1 cellular context compared by ENCODE assay signal in genomic region chr14:24204163-24205146, GRCh38.
TF ChIP-seq lines count a peak whose summit lies in the region.

No MANE protein-coding gene starts in this region.

TF ChIP-seq in HEK293T, 16 proteins besides CTCF, POLR2A, EP300 and RAD21 (continued from another document):
- TF ChIP-seq, protein P1, sequence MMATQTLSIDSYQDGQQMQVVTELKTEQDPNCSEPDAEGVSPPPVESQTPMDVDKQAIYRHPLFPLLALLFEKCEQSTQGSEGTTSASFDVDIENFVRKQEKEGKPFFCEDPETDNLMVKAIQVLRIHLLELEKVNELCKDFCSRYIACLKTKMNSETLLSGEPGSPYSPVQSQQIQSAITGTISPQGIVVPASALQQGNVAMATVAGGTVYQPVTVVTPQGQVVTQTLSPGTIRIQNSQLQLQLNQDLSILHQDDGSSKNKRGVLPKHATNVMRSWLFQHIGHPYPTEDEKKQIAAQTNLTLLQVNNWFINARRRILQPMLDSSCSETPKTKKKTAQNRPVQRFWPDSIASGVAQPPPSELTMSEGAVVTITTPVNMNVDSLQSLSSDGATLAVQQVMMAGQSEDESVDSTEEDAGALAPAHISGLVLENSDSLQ (IDR thresholded peaks at IDR 0.05) = no peak
- TF ChIP-seq FOXM1 (IDR thresholded peaks at IDR 0.05; ENCODE audit: borderline replicate concordance) (no peak), LEF1 (IDR thresholded peaks at IDR 0.05; ENCODE audit: borderline replicate concordance) (no peak), NFRKB (IDR thresholded peaks at IDR 0.05) (no peak), ZNF384 (IDR thresholded peaks at IDR 0.05) (no peak), L3MBTL2 (conservative IDR thresholded peaks at IDR 0.05) (no peak), FOXA1 (IDR thresholded peaks at IDR 0.05) (no peak), SUZ12 (IDR thresholded peaks at IDR 0.05) (no peak), SP1 (IDR thresholded peaks at IDR 0.05) (no peak), HDGF (IDR thresholded peaks at IDR 0.05; ENCODE audit: borderline replicate concordance) (no peak), FOXK2 (IDR thresholded peaks at IDR 0.05) (no peak), TARDBP (IDR thresholded peaks at IDR 0.05) (no peak), ELF4 (IDR thresholded peaks at IDR 0.05) (no peak)
TF ChIP-seq in HEK293T: peak in this region for 0.
